In the genomic region with DNA sequence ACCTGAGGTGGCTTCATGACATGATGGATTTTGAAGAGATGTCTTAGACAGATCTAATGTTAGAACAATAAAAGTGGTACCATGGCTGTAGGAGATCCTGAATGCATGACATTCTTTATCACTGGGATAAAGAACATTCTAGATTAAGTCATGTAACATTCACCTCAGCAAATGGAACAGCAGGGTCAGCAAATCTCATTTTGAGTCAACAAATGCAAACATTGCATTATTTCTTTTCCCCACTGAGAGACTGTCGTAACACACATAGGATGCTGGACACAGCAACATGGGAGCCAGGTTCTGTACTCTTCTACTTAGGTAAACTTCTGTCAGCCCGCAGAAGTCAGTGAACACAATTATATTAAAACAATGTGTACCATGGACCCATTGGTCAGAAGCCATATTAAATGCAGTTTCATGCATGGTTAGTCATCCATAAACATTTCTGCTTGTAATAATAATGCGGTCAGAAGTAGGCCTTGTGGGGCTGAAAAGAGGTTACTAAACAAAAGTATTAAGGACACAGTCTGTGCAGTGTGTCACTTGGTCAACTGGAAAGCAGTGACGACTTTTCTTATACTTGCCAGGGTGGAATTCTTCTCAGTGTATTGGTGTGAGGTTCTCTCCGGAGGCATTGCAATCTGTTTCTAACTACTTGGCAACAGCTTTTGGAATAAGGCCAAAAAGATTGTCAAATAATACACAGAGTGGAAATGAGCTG, we compare ENCODE assay signal across 14 cellular contexts. TPM values are rescaled to one million over a fixed set of nuclear protein-coding genes. Genes with fewer than 3 reads are reported as not detected.
A peak's percentile ranks its signal among the peaks of the same experiment; 100 is the strongest.
DNase-seq lines count a peak whose midpoint lies in the region; ATAC-seq and TF ChIP-seq lines count a peak whose summit lies in the region.
"Had no signal": no experiment of that assay in that cellular context is flagged by ENCODE, and none has a peak within 500 bp of the region (broad histone marks: within the 10 kb centered on the region; RNA-seq: fewer than 3 reads in every experiment).

No MANE protein-coding gene starts in this region.

- no peak for TF ChIP-seq EP300 in SK-N-SH (IDR thresholded peaks at IDR 0.05; ENCODE audit: borderline replicate concordance in 1 of 2, low read depth in 1 of 2, low read length in 1 of 2)

- H3K9me3 ChIP-seq in fibroblast of lung (ENCODE audit: control insufficient read depth, insufficient read depth, low read depth, low read length) (no peaks in the 10 kb centered on the region), PC-9 (ENCODE audit: insufficient read depth, low read depth) (no peaks in the 10 kb centered on the region), SK-N-SH (no peaks in the 10 kb centered on the region)

- H3K79me2 ChIP-seq in fibroblast of lung (ENCODE audit: control insufficient read depth, insufficient read depth, low read length) (no peaks in the 10 kb centered on the region), PC-9 (ENCODE audit: low read depth) (no peaks in the 10 kb centered on the region), SK-N-SH (ENCODE audit: insufficient read depth) (no peaks in the 10 kb centered on the region)

- no peak overlapping the region for H3K9ac ChIP-seq in fibroblast of lung (ENCODE audit: insufficient read depth, low read length)
- no peak overlapping the region for H3K9ac ChIP-seq in SK-N-SH

- CTCF ChIA-PET in PC-9 (lab: Charles Lee) = interaction anchor here (0.6 kb wide), 1 partner anchor 63 kb away, joined by 3 read pairs; no protein-coding TSS in a partner anchor
- CTCF ChIA-PET in SK-N-SH (lab: Yijun Ruan, JAX) = interaction anchor here (1.3 kb wide), 1 partner anchor 111 kb away, joined by 5 read pairs; no protein-coding TSS in a partner anchor

- H2AFZ ChIP-seq in fibroblast of lung (ENCODE audit: low read length) (no peak overlapping the region), PC-9 (no peak overlapping the region), SK-N-SH (ENCODE audit: low read depth) (no peak overlapping the region)

- TF ChIP-seq CTCF in fibroblast of lung (conservative IDR thresholded peaks at IDR 0.05 in 1 of 2, IDR thresholded peaks at IDR 0.05 in 1 of 2; ENCODE audit: low read depth in 1 of 2, low read length in 2 of 2) (no peak), PC-9 (conservative IDR thresholded peaks at IDR 0.05) (no peak), SK-N-SH (IDR thresholded peaks at IDR 0.05) (no peak)

- H3K9me2 ChIP-seq in PC-9 (ENCODE audit: insufficient read depth) = no peaks in the 10 kb centered on the region
- H3K9me2 ChIP-seq in SK-N-SH = no peaks in the 10 kb centered on the region

- 27% methylated on average over 5 of the region's 5 CpGs for WGBS in SK-N-SH (ENCODE audit: low lambda C conversion rate)

- H3K4me1 ChIP-seq in fibroblast of lung (ENCODE audit: control insufficient read depth, extremely low read depth, insufficient read depth, low read length) (no peaks in the 10 kb centered on the region), PC-9 (replicated peaks; ENCODE audit: insufficient read depth) (no peaks in the 10 kb centered on the region), SK-N-SH (ENCODE audit: control insufficient read depth in 1 of 2, insufficient read depth in 2 of 2, low read depth in 1 of 2, low read length in 1 of 2) (no peaks in the 10 kb centered on the region)

- intact Hi-C loops in sciatic nerve (cut with DNase I) (no loop called here), PC-9 (cut with micrococcal nuclease; ENCODE audit: unreplicated experiment) (no loop called here)

- POLR2A ChIA-PET in PC-9 (lab: Charles Lee; ENCODE audit: unreplicated experiment) (no interaction called here), SK-N-SH (lab: Yijun Ruan, JAX) (no interaction called here)

- H4K20me1 ChIP-seq in fibroblast of lung (ENCODE audit: control insufficient read depth, extremely low read depth, insufficient read depth, low read length) = no peaks in the 10 kb centered on the region
- no peaks in the 10 kb centered on the region for H4K20me1 ChIP-seq in PC-9 (ENCODE audit: insufficient read depth)
- H4K20me1 ChIP-seq in SK-N-SH (ENCODE audit: insufficient read depth) = no peaks in the 10 kb centered on the region

- H3K36me3 ChIP-seq in fibroblast of lung (ENCODE audit: control insufficient read depth, insufficient read depth, low read length) = no peaks in the 10 kb centered on the region
- H3K36me3 ChIP-seq in PC-9 (ENCODE audit: low read depth) = no peaks in the 10 kb centered on the region
- H3K36me3 ChIP-seq in SK-N-SH (replicated peaks in 1 of 2; ENCODE audit: control insufficient read depth in 1 of 2, insufficient read depth in 2 of 2, low read length in 1 of 2) = no peaks in the 10 kb centered on the region

- no TSS peak for BruUV-seq in PC-9 (replicated peaks; lab: Mats Ljungman, UMichigan)

- DNase-seq in NCI-H345 (lab: John Stamatoyannopoulos, UW) (peak; percentile 27), NCI-H345 treated with DMSO at 0.1 percent for 48 hours (lab: John Stamatoyannopoulos, UW; ENCODE audit: unreplicated experiment) (no peak), NCI-H69 (lab: John Stamatoyannopoulos, UW) (peak; percentile 53), fibroblast of lung (ENCODE audit: low read depth in 2 of 2) (peak; percentile 85 to 98), sciatic nerve (ENCODE audit: low spot score) (no peak), PC-9 (no peak), SK-N-SH (no peak)
- DNase-seq: activated CD8-positive, alpha-beta memory T cell treated with anti-CD3 and anti-CD28 coated beads for 24 hours; AML-193; hippocampal formation; midbrain; OCI-M1; trophoblast cell had no signal

- TF ChIP-seq RAD21 in SK-N-SH (IDR thresholded peaks at IDR 0.05; ENCODE audit: low read length) = no peak

- H3K4me2 ChIP-seq in fibroblast of lung (ENCODE audit: extremely low read depth, insufficient read depth, low read length) = no peak overlapping the region
- no peak overlapping the region for H3K4me2 ChIP-seq in PC-9
- H3K4me2 ChIP-seq in SK-N-SH = no peak overlapping the region

- H3K27me3 ChIP-seq in fibroblast of lung (ENCODE audit: control insufficient read depth, insufficient read depth, low read length) (no peaks in the 10 kb centered on the region), PC-9 (ENCODE audit: insufficient read depth, low read depth) (no peaks in the 10 kb centered on the region), SK-N-SH (ENCODE audit: insufficient read depth) (no peaks in the 10 kb centered on the region)

- peak overlapping the region in 1 of 4 experiments; percentile 28 for H3K4me3 ChIP-seq in fibroblast of lung (replicated peaks in 1 of 4; ENCODE audit: control extremely low read depth in 1 of 4, insufficient read depth in 1 of 4, low read depth in 3 of 4, low read length in 4 of 4)
- no peak overlapping the region for H3K4me3 ChIP-seq in PC-9
- no peak overlapping the region for H3K4me3 ChIP-seq in SK-N-SH (ENCODE audit: low read depth in 2 of 2, low read length in 1 of 2)

- peak; percentile 72 for ATAC-seq in sciatic nerve
- no peak for ATAC-seq in HG03442 (IDR thresholded peaks at IDR 0.05; ENCODE audit: unreplicated experiment)

- H3F3A ChIP-seq in PC-9 (ENCODE audit: insufficient read depth, low read depth) = no peaks in the 10 kb centered on the region
- no peaks in the 10 kb centered on the region for H3F3A ChIP-seq in SK-N-SH (replicated peaks; ENCODE audit: insufficient read depth)

- H3K27ac ChIP-seq in fibroblast of lung (ENCODE audit: insufficient read depth, low read length) (peak overlapping the region; percentile 8), PC-9 (no peak overlapping the region), SK-N-SH (ENCODE audit: low read depth in 2 of 2, low read length in 1 of 2) (no peak overlapping the region)

TF ChIP-seq in SK-N-SH, 30 proteins besides CTCF, POLR2A, EP300 and RAD21 (continues in another document):
- TF ChIP-seq TCF12 (IDR thresholded peaks at IDR 0.05) (no peak), ELF1 (IDR thresholded peaks at IDR 0.05) (no peak)
- TF ChIP-seq, protein P1, sequence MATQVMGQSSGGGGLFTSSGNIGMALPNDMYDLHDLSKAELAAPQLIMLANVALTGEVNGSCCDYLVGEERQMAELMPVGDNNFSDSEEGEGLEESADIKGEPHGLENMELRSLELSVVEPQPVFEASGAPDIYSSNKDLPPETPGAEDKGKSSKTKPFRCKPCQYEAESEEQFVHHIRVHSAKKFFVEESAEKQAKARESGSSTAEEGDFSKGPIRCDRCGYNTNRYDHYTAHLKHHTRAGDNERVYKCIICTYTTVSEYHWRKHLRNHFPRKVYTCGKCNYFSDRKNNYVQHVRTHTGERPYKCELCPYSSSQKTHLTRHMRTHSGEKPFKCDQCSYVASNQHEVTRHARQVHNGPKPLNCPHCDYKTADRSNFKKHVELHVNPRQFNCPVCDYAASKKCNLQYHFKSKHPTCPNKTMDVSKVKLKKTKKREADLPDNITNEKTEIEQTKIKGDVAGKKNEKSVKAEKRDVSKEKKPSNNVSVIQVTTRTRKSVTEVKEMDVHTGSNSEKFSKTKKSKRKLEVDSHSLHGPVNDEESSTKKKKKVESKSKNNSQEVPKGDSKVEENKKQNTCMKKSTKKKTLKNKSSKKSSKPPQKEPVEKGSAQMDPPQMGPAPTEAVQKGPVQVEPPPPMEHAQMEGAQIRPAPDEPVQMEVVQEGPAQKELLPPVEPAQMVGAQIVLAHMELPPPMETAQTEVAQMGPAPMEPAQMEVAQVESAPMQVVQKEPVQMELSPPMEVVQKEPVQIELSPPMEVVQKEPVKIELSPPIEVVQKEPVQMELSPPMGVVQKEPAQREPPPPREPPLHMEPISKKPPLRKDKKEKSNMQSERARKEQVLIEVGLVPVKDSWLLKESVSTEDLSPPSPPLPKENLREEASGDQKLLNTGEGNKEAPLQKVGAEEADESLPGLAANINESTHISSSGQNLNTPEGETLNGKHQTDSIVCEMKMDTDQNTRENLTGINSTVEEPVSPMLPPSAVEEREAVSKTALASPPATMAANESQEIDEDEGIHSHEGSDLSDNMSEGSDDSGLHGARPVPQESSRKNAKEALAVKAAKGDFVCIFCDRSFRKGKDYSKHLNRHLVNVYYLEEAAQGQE (IDR thresholded peaks at IDR 0.05; ENCODE audit: low read depth, low read length) = no peak
- TF ChIP-seq, protein P2, sequence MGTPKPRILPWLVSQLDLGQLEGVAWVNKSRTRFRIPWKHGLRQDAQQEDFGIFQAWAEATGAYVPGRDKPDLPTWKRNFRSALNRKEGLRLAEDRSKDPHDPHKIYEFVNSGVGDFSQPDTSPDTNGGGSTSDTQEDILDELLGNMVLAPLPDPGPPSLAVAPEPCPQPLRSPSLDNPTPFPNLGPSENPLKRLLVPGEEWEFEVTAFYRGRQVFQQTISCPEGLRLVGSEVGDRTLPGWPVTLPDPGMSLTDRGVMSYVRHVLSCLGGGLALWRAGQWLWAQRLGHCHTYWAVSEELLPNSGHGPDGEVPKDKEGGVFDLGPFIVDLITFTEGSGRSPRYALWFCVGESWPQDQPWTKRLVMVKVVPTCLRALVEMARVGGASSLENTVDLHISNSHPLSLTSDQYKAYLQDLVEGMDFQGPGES (IDR thresholded peaks at IDR 0.05; ENCODE audit: low read depth, low read length) = no peak

RNA-seq across cellular contexts. Expression of a gene that starts 46.6 kb away (rescaled TPM):
- total RNA-seq in fibroblast of lung = 0.33 and 2.1 TPM in 2 replicates
- 0.01 and 0.07 TPM in 2 replicates for polyA plus RNA-seq in fibroblast of lung
- 0.17 TPM in 1 of 2 replicates, not detected in the other for polyA plus RNA-seq in fibroblast of lung (2012)
- not detected in 2 replicates for polyA minus RNA-seq in fibroblast of lung (ENCODE audit: low replicate concordance)
- total RNA-seq in sciatic nerve = 252 TPM
- not detected in 2 replicates for total RNA-seq in PC-9 (2021)
- polyA plus RNA-seq in SK-N-SH (2012; rRNA removed) = not detected in 2 replicates
- polyA plus RNA-seq in SK-N-SH (2012; cell fraction: cytosol; rRNA removed) = not detected in 2 replicates
- polyA plus RNA-seq in SK-N-SH (2012; cell fraction: nucleus; rRNA removed) = not detected in 2 replicates

Comparison
In these comparisons a context has a peak if more than half of its experiments do, and no peak if none do; other contexts are left out.
1. DNase-seq: peak in NCI-H345 (single experiment), NCI-H69 (single experiment) and fibroblast of lung (2 of 2); none in NCI-H345 treated with DMSO at 0.1 percent for 48 hours (single experiment), sciatic nerve (single experiment), PC-9 (0 of 2) and SK-N-SH (single experiment).
2. RNA of a gene that starts 46.6 kb away (total RNA-seq): 252 TPM in sciatic nerve (single experiment); 0.33 to 2.1 TPM in fibroblast of lung and not detected in PC-9; every median in the first group is over 10 times any median in the second.